Comparison of ENCODE assay signal across 8 cellular contexts in genomic region chr22:31631381-31631780, GRCh38. TPM values are rescaled to one million over a fixed set of nuclear protein-coding genes. Genes with fewer than 3 reads are reported as not detected.
A peak's percentile ranks its signal among the peaks of the same experiment; 100 is the strongest.
DNase-seq lines count a peak whose midpoint lies in the region; ATAC-seq lines count a peak whose summit lies in the region.

No MANE protein-coding gene starts in this region.

- H3K27ac ChIP-seq in KOPT-K1 (ENCODE audit: low read depth, low read length, poor library complexity, severe bottlenecking) (peak overlapping the region; percentile 91), caudate nucleus (ENCODE audit: low read depth, low read length) (peak overlapping the region; percentile 83)

- no peaks in the 10 kb centered on the region for H3K9me3 ChIP-seq in KOPT-K1 (ENCODE audit: insufficient read depth, low read length, poor library complexity, severe bottlenecking)

- ATAC-seq in HG03521 (IDR thresholded peaks at IDR 0.05; ENCODE audit: unreplicated experiment) = no peak

- H3K36me3 ChIP-seq in KOPT-K1 (ENCODE audit: insufficient read depth, low read length) = peaks cover 31% of the 10 kb centered on the region

- DNase-seq in AG08395 (ENCODE audit: low spot score) (peak; percentile 31), caudate nucleus (lab: John Stamatoyannopoulos, UW) (peak in 1 of 61 donors; percentile 57), myocyte (ENCODE audit: low read depth) (peak; percentile 62), NCI-H1930 (lab: John Stamatoyannopoulos, UW) (no peak), foreskin melanocyte (no peak), nucleus accumbens (lab: John Stamatoyannopoulos, UW) (no peak)

RNA-seq across cellular contexts. Expression of gene PISD, which starts 30.6 kb away (rescaled TPM):
- total RNA-seq in myocyte = 29.3 and 56.2 TPM in 2 replicates
- polyA plus RNA-seq in myocyte (2012) = 21.5 TPM

Comparison
In these comparisons a context has a peak if more than half of its experiments do, and no peak if none do; other contexts are left out.
1. DNase-seq: peak in AG08395 (single experiment) and myocyte (single experiment); none in NCI-H1930 (0 of 2), foreskin melanocyte (single experiment) and nucleus accumbens (0 of 56).